ENCODE assay signal across 22 cellular contexts in the genomic region with DNA sequence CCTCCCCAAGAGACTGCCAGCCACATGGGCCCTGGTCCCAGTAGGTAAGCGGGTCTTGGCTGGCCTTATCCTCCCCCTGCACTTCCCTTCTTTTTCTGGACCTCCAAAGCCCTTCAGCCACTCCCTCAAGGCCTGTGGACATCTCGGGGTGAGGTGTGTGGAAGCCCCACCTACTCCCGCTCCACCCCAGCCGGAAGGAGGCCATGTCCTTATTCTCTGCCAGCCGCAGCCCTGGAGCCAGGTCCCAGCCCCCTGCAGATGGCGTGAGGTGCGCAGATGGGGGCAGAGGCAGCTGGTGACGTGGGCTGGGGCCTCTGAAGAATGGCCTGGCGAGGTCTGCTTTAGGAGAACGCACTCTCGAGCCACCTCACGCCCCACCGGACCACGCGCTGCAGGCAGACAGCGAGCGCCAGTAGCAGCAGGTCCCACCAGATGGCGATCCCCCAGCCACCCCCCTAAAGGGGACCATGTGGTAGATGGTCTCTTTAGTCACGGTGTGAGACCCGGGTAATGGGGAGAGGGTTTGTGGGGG.
DNase-seq lines count a peak whose midpoint lies in the region; ATAC-seq, FAIRE-seq and TF ChIP-seq lines count a peak whose summit lies in the region.
"Had no signal": no experiment of that assay in that cellular context is flagged by ENCODE, and none has a peak within 500 bp of the region (broad histone marks: within the 10 kb centered on the region; RNA-seq: fewer than 3 reads in every experiment).

No MANE protein-coding gene starts in this region.

- H3K27me3 ChIP-seq in heart right ventricle, result no peaks in the 10 kb centered on the region

- H3K9me3 ChIP-seq in heart right ventricle, result peaks cover 0 to 4% (median 0%) of the 10 kb centered on the region in 11 donors
- H3K9me3 ChIP-seq: Caco-2 had no signal

- peak overlapping the region; percentile 43 to 99 (median 89) for H3K27ac ChIP-seq in heart right ventricle

- ATAC-seq in heart right ventricle (peak in 4 of 8 donors; percentile 4 to 36 (median 14)), GM19463 (IDR thresholded peaks at IDR 0.05; ENCODE audit: unreplicated experiment) (no peak), HG03439 (IDR thresholded peaks at IDR 0.05; ENCODE audit: unreplicated experiment) (no peak)
- ATAC-seq: HepG2, SK-N-SH treated with all-trans-retinoic acid at 6 μM for 48 hours had no signal

- DNase-seq in NCI-H2171 treated with DMSO at 0.1 percent for 48 hours (lab: John Stamatoyannopoulos, UW) (peak; percentile 68), NCI-H2171 (lab: John Stamatoyannopoulos, UW) (no peak), NCI-H1694 treated with DMSO at 0.1 percent for 48 hours (lab: John Stamatoyannopoulos, UW) (peak; percentile 92), heart right ventricle (no peak), urothelium cell line (ENCODE audit: low spot score) (no peak), NCI-H1417 treated with DMSO at 0.1 percent for 48 hours (lab: John Stamatoyannopoulos, UW) (no peak)
- DNase-seq: 8988T; Caco-2; CD4-positive, CD25-positive, alpha-beta regulatory T cell; DMS53; EL; KBM-7; NCI-H1105; NCI-H187; NCI-H2107; NCI-H226; NCI-H748 treated with DMSO at 0.1 percent for 48 hours; SIG-M5 had no signal

- H3K36me3 ChIP-seq in heart right ventricle, result peaks cover 0 to 15% (median 0%) of the 10 kb centered on the region in 9 donors

- intact Hi-C loops in heart right ventricle (cut with DNase I), result no loop called here

- FAIRE-seq in urothelium cell line (lab: Jason Lieb, UNC), result peak; percentile 59
- FAIRE-seq: HepG2 had no signal

- 90 to 91% methylated on average over 20 of the region's 20 CpGs for WGBS in heart right ventricle, 2 donors

- H3K4me1 ChIP-seq in heart right ventricle, result peaks cover 34 to 100% (median 86%) of the 10 kb centered on the region in 9 donors

- no peak overlapping the region for H3K4me3 ChIP-seq in heart right ventricle

- TF ChIP-seq CTCF in heart right ventricle (IDR thresholded peaks at IDR 0.05), result no peak

Comparison
In these comparisons a context has a peak if more than half of its experiments do, and no peak if none do; other contexts are left out.
1. DNase-seq: peak in NCI-H2171 treated with DMSO at 0.1 percent for 48 hours (single experiment) and NCI-H1694 treated with DMSO at 0.1 percent for 48 hours (single experiment); none in NCI-H2171 (single experiment), heart right ventricle (0 of 2), urothelium cell line (single experiment) and NCI-H1417 treated with DMSO at 0.1 percent for 48 hours (single experiment).